15 cellular contexts compared by ENCODE assay signal in the genomic region with DNA sequence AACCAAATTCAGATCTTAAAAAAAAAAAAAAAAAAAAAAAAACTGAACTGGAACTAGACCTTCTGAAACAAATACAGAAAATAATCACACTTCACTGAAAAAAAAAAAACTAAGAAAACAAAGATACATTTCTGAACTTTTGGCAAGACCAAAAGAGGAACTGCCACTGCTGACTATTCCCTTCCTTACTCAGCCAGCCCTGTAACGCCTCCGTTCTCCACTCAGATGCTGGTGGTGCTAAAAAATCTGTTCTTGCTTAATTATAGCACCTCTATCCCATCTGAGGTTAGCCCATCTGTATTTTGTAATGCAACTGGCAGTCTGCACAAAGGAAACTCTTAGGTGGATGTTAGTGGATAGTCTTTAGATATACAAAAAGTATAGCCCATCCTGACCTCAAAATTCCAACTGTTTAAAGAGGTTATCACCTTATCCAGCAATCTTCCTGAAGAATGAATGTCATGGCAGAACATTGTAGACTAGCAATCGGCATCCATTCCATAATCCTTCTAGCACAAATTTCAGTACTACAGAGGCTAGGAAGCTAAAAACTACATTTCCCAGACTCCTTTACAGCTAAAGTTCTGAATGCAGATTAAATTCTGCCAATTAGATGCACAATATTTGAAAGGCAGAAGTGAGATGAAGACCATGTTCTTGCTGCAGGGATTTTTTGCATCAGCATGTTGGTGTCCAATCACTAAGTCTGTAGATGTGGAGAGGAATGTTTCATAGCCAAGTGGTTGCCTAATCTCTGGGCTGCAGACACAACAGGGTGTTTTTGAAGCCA. TPM values are rescaled to one million over a fixed set of nuclear protein-coding genes. Genes with fewer than 3 reads are reported as not detected.
DNase-seq lines count a peak whose midpoint lies in the region; ATAC-seq and TF ChIP-seq lines count a peak whose summit lies in the region.
"Had no signal": no experiment of that assay in that cellular context is flagged by ENCODE, and none has a peak within 500 bp of the region (broad histone marks: within the 10 kb centered on the region; RNA-seq: fewer than 3 reads in every experiment).

No MANE protein-coding gene starts in this region.

- H3K27ac Mint-ChIP-seq in naive thymus-derived CD4-positive, alpha-beta T cell, result no peak overlapping the region
- no peak overlapping the region for H3K27ac Mint-ChIP-seq in Calu3 (ENCODE audit: unreplicated experiment)

- no peak overlapping the region for H3K4me3 ChIP-seq in naive thymus-derived CD4-positive, alpha-beta T cell (ENCODE audit: low read length)
- no peak overlapping the region for H3K4me3 ChIP-seq in effector memory CD4-positive, alpha-beta T cell (ENCODE audit: insufficient read depth, low read depth, low read length, poor library complexity, severe bottlenecking)
- H3K4me3 ChIP-seq: cardiac muscle cell, lung had no signal

- H3K27me3 Mint-ChIP-seq in naive thymus-derived CD4-positive, alpha-beta T cell, result peaks cover 0 to 9% (median 4%) of the 10 kb centered on the region in 5 donors
- H3K27me3 Mint-ChIP-seq in Calu3 (ENCODE audit: unreplicated experiment), result no peaks in the 10 kb centered on the region

- no peaks in the 10 kb centered on the region for H3K27me3 ChIP-seq in naive thymus-derived CD4-positive, alpha-beta T cell (ENCODE audit: control insufficient read depth in 2 of 2, insufficient read depth in 2 of 2, low read length in 2 of 2)
- H3K27me3 ChIP-seq in effector memory CD4-positive, alpha-beta T cell (replicated peaks; ENCODE audit: control insufficient read depth, insufficient read depth, low read length, poor library complexity, severe bottlenecking), result no peaks in the 10 kb centered on the region
- H3K27me3 ChIP-seq: cardiac muscle cell had no signal

- H3K9me3 Mint-ChIP-seq in naive thymus-derived CD4-positive, alpha-beta T cell, result no peaks in the 10 kb centered on the region
- no peaks in the 10 kb centered on the region for H3K9me3 Mint-ChIP-seq in Calu3 (ENCODE audit: low read depth, unreplicated experiment)

- DNase-seq in naive thymus-derived CD4-positive, alpha-beta T cell, result no peak
- DNase-seq in Calu3 (no peak), NCI-H2171 treated with DMSO at 0.1 percent for 48 hours (lab: John Stamatoyannopoulos, UW) (no peak)
- no peak for DNase-seq in effector memory CD4-positive, alpha-beta T cell
- DNase-seq: activated T-cell treated with anti-CD3 and anti-CD28 coated beads, Interleukin-2, amount 50 U/mL, for 48 hours; DMS53; foreskin fibroblast; GOT3; retina had no signal

- no TSS peak for BruUV-seq in Calu3 (replicated peaks; lab: Mats Ljungman, UMichigan)

- H3K4me1 ChIP-seq in naive thymus-derived CD4-positive, alpha-beta T cell (ENCODE audit: control insufficient read depth in 2 of 2, insufficient read depth in 2 of 2, low read length in 2 of 2), result peaks cover 0 to 4% of the 10 kb centered on the region in 2 donors
- no peaks in the 10 kb centered on the region for H3K4me1 ChIP-seq in effector memory CD4-positive, alpha-beta T cell (ENCODE audit: control insufficient read depth, insufficient read depth, low read length, poor library complexity, severe bottlenecking)

- POLR2A ChIA-PET in naive thymus-derived CD4-positive, alpha-beta T cell (lab: Charles Lee), result no interaction called here

- H3K4me1 Mint-ChIP-seq in naive thymus-derived CD4-positive, alpha-beta T cell, result peaks cover 5 to 18% (median 12%) of the 10 kb centered on the region in 7 donors
- H3K4me1 Mint-ChIP-seq in Calu3 (ENCODE audit: low read depth, unreplicated experiment), result peaks cover 37% of the 10 kb centered on the region

- CTCF ChIA-PET in naive thymus-derived CD4-positive, alpha-beta T cell (lab: Charles Lee), result no interaction called here
- CTCF ChIA-PET in Calu3 (lab: Charles Lee), result no interaction called here

- peaks cover 0 to 13% (median 0%) of the 10 kb centered on the region in 3 experiments for H3K36me3 ChIP-seq in naive thymus-derived CD4-positive, alpha-beta T cell (ENCODE audit: control insufficient read depth in 2 of 3, insufficient read depth in 3 of 3, low read length in 3 of 3)
- no peaks in the 10 kb centered on the region for H3K36me3 ChIP-seq in effector memory CD4-positive, alpha-beta T cell (ENCODE audit: control insufficient read depth, insufficient read depth, low read length)

- no peak for TF ChIP-seq CTCF in Calu3 (IDR thresholded peaks at IDR 0.05; ENCODE audit: unreplicated experiment)

- H3K9me3 ChIP-seq in naive thymus-derived CD4-positive, alpha-beta T cell (ENCODE audit: control insufficient read depth in 2 of 3, low read length in 3 of 3), result no peaks in the 10 kb centered on the region
- no peaks in the 10 kb centered on the region for H3K9me3 ChIP-seq in effector memory CD4-positive, alpha-beta T cell (ENCODE audit: control insufficient read depth, low read length)

- ATAC-seq in GM18870 (IDR thresholded peaks at IDR 0.05; ENCODE audit: unreplicated experiment) (peak; percentile 72), HG02588 (IDR thresholded peaks at IDR 0.05; ENCODE audit: unreplicated experiment) (peak; percentile 64), HG03460 (IDR thresholded peaks at IDR 0.05; ENCODE audit: unreplicated experiment) (peak; percentile 68), HG02970 (IDR thresholded peaks at IDR 0.05; ENCODE audit: low FRiP score, unreplicated experiment) (no peak)
- peak; percentile 39 for ATAC-seq in naive thymus-derived CD4-positive, alpha-beta T cell

- H3K27ac ChIP-seq in naive thymus-derived CD4-positive, alpha-beta T cell (ENCODE audit: low read depth, low read length), result no peak overlapping the region
- H3K27ac ChIP-seq in effector memory CD4-positive, alpha-beta T cell (ENCODE audit: insufficient read depth, low read length, poor library complexity, severe bottlenecking), result no peak overlapping the region
- H3K27ac ChIP-seq: cardiac muscle cell had no signal

- intact Hi-C loops in naive thymus-derived CD4-positive, alpha-beta T cell (cut with micrococcal nuclease), result no loop called here
- intact Hi-C loops in Calu3 (cut with micrococcal nuclease; ENCODE audit: unreplicated experiment), result no loop called here

- H3K4me3 Mint-ChIP-seq in naive thymus-derived CD4-positive, alpha-beta T cell, result no peak overlapping the region
- no peak overlapping the region for H3K4me3 Mint-ChIP-seq in Calu3 (ENCODE audit: low read depth, unreplicated experiment)

- peaks cover 7 to 20% (median 9%) of the 10 kb centered on the region in 5 donors for H3K36me3 Mint-ChIP-seq in naive thymus-derived CD4-positive, alpha-beta T cell
- H3K36me3 Mint-ChIP-seq in Calu3 (ENCODE audit: insufficient read depth, unreplicated experiment), result peaks cover 25% of the 10 kb centered on the region

RNA-seq across cellular contexts. Expression of gene MAP3K9, which starts 5.8 kb away (rescaled TPM):
- 1 to 10 TPM; 5.1 to 7.8 (median 5.5) TPM for total RNA-seq in naive thymus-derived CD4-positive, alpha-beta T cell
- 1 to 10 TPM in 1 of 2 donors, under 1 TPM in 1; 0.73 to 2.9 TPM for polyA plus RNA-seq in naive thymus-derived CD4-positive, alpha-beta T cell
- total RNA-seq in Calu3 (2022), result 23.3 and 24.3 TPM in 2 replicates
